Comparison of ENCODE assay signal across 10 cellular contexts in the genomic region with DNA sequence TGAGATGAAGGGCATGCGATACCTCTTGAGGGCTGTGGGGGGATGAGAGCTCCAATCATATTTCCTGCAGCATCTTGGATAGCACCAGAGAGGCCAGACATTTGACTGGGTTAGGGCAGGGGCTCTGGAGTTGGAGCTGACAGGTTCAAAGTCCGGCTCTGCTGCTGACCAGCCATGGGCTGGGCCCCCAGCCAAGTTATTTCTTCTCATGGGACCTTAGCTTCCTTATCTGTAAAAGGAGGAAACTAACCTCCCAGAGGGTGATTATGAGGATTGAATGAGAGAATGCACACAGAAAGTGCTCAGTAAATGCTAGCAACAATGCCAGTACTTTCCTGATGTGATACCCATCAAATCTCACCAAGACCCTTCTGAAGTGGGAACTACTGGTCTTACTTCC.
DNase-seq lines count a peak whose midpoint lies in the region; ATAC-seq and TF ChIP-seq lines count a peak whose summit lies in the region.
"Had no signal": no experiment of that assay in that cellular context is flagged by ENCODE, and none has a peak within 500 bp of the region (broad histone marks: within the 10 kb centered on the region; RNA-seq: fewer than 3 reads in every experiment).

No MANE protein-coding gene starts in this region.

- H3K36me3 Mint-ChIP-seq in glutamatergic neuron (ENCODE audit: unreplicated experiment), result no peaks in the 10 kb centered on the region
- H3K36me3 Mint-ChIP-seq: activated naive CD8-positive, alpha-beta T cell treated with anti-CD3 and anti-CD28 coated beads for 36 hours; natural killer cell treated with Interleukin-12 subunit alpha and Interleukin-12 subunit beta and Interleukin-15 and Interleukin-18, amount 100 ng/mL, for 72 hours had no signal

- 50% methylated on average over 2 of the region's 2 CpGs; no CpG with 5 or more reads in 1 of the 2 donors for WGBS in transverse colon (ENCODE audit: low coverage in 1 of 2), 2 donors

- TF ChIP-seq CTCF in astrocyte of the spinal cord (IDR thresholded peaks at IDR 0.05; ENCODE audit: low read depth, low read length), result no peak
- no peak for TF ChIP-seq CTCF in transverse colon (IDR thresholded peaks at IDR 0.05)
- TF ChIP-seq CTCF in glutamatergic neuron (IDR thresholded peaks at IDR 0.05; ENCODE audit: partially characterized antibody, unreplicated experiment), result no peak

- no peak for ATAC-seq in HG02798 (IDR thresholded peaks at IDR 0.05; ENCODE audit: poor library complexity, unreplicated experiment)
- ATAC-seq: natural killer cell treated with Interleukin-12 subunit alpha and Interleukin-12 subunit beta and Interleukin-15 and Interleukin-18, amount 100 ng/mL, for 72 hours had no signal

- intact Hi-C loops in transverse colon (cut with DNase I; ENCODE audit: low total_unique reads), result loop anchor here (10.0 kb wide), 1 partner anchor 54 kb away; no protein-coding TSS in a partner anchor

- H3K4me1 ChIP-seq in transverse colon, result peaks cover 14 to 59% (median 54%) of the 10 kb centered on the region in 4 donors

- peak overlapping the region; percentile 66 to 88 (median 74) for H3K27ac ChIP-seq in transverse colon

- no peak overlapping the region for H3K4me3 Mint-ChIP-seq in glutamatergic neuron (ENCODE audit: unreplicated experiment)
- H3K4me3 Mint-ChIP-seq: activated naive CD8-positive, alpha-beta T cell treated with anti-CD3 and anti-CD28 coated beads for 36 hours; natural killer cell treated with Interleukin-12 subunit alpha and Interleukin-12 subunit beta and Interleukin-15 and Interleukin-18, amount 100 ng/mL, for 72 hours had no signal

- peaks cover 7% of the 10 kb centered on the region for H3K4me1 Mint-ChIP-seq in glutamatergic neuron (ENCODE audit: low read depth, unreplicated experiment)

- H3K27me3 ChIP-seq in transverse colon, result no peaks in the 10 kb centered on the region

- peaks cover 2% of the 10 kb centered on the region for H3K9me3 Mint-ChIP-seq in glutamatergic neuron (ENCODE audit: unreplicated experiment)
- H3K9me3 Mint-ChIP-seq: activated naive CD8-positive, alpha-beta T cell treated with anti-CD3 and anti-CD28 coated beads for 36 hours; natural killer cell treated with Interleukin-12 subunit alpha and Interleukin-12 subunit beta and Interleukin-15 and Interleukin-18, amount 100 ng/mL, for 72 hours had no signal

- H3K27me3 Mint-ChIP-seq in glutamatergic neuron (ENCODE audit: unreplicated experiment), result peaks cover 7% of the 10 kb centered on the region
- H3K27me3 Mint-ChIP-seq: activated naive CD8-positive, alpha-beta T cell treated with anti-CD3 and anti-CD28 coated beads for 36 hours; natural killer cell treated with Interleukin-12 subunit alpha and Interleukin-12 subunit beta and Interleukin-15 and Interleukin-18, amount 100 ng/mL, for 72 hours had no signal

- TF ChIP-seq EP300 in transverse colon (IDR thresholded peaks at IDR 0.05; ENCODE audit: low read depth), result no peak

- no peaks in the 10 kb centered on the region for H3K9me3 ChIP-seq in transverse colon

- in situ Hi-C loops in astrocyte of the spinal cord (cut with HindIII; ENCODE audit: low sequenced_read_pairs) (no loop called here), transverse colon (cut with MboI; ENCODE audit: low pct_ligation_motif_present in 1 of 4, low pct_unique_long_range_greater_than_20kb in 1 of 4, low sequenced_read_pairs in 3 of 4) (loop anchor here in 1 of 4 donors (10.0 kb wide), 1 partner anchor 56 kb away; no protein-coding TSS in a partner anchor)

- H3K4me3 ChIP-seq in astrocyte of the spinal cord (ENCODE audit: low read depth, low read length), result no peak overlapping the region
- H3K4me3 ChIP-seq in transverse colon, result no peak overlapping the region

- TF ChIP-seq POLR2A in transverse colon (IDR thresholded peaks at IDR 0.05), result no peak

- no peaks in the 10 kb centered on the region for H3K36me3 ChIP-seq in transverse colon

- DNase-seq in M059J (ENCODE audit: low read depth) (peak; percentile 58), astrocyte of the spinal cord (ENCODE audit: low read depth, low spot score) (peak; percentile 55), iris pigment epithelial cell (ENCODE audit: low read depth) (peak; percentile 81), transverse colon (peak; percentile 91), glutamatergic neuron (no peak), AG08395 (ENCODE audit: low spot score) (no peak)
- DNase-seq: activated naive CD8-positive, alpha-beta T cell treated with anti-CD3 and anti-CD28 coated beads for 36 hours; NCI-H526 treated with DMSO at 0.1 percent for 48 hours had no signal

- H3K27ac Mint-ChIP-seq in glutamatergic neuron (ENCODE audit: unreplicated experiment), result no peak overlapping the region
- H3K27ac Mint-ChIP-seq: activated naive CD8-positive, alpha-beta T cell treated with anti-CD3 and anti-CD28 coated beads for 36 hours; natural killer cell treated with Interleukin-12 subunit alpha and Interleukin-12 subunit beta and Interleukin-15 and Interleukin-18, amount 100 ng/mL, for 72 hours had no signal

Comparison
In these comparisons a context has a peak if more than half of its experiments do, and no peak if none do; other contexts are left out.
1. DNase-seq: peak in M059J (single experiment), astrocyte of the spinal cord (single experiment), iris pigment epithelial cell (single experiment) and transverse colon (single experiment); none in glutamatergic neuron (single experiment) and AG08395 (single experiment).